18 cellular contexts compared by ENCODE assay signal in the genomic region with DNA sequence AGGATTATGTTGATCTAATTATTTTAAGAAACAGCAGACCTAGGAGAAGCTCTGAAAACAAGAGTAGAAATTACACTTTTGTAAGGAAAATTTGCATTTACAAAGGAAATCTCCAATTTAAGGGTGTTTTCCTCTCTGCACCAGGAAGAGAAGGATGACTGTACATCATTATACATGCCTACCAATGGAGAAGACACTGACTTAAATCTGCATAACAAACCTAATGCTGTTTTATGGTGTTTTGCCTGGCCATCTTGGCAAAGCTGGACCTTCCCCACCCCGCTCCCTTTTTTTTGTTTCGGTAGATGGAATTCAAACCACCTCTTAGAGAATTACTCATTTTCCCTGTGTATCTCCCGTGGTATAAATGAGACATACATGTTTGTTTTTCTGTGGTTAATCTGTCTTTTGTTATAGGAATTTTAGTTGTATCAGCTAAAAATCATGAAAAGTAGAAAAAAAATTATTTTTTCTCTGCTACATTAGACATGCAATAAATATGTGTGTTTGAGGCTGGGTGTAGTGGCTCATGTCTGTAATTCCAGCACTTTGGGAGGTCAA. TPM values are rescaled to one million over a fixed set of nuclear protein-coding genes. Genes with fewer than 3 reads are reported as not detected.
DNase-seq lines count a peak whose midpoint lies in the region; ATAC-seq, FAIRE-seq and TF ChIP-seq lines count a peak whose summit lies in the region.
"Had no signal": no experiment of that assay in that cellular context is flagged by ENCODE, and none has a peak within 500 bp of the region (broad histone marks: within the 10 kb centered on the region; RNA-seq: fewer than 3 reads in every experiment).

No MANE protein-coding gene starts in this region.

- H3K36me3 Mint-ChIP-seq in stimulated activated memory B cell treated with anti-CD40 and anti-IgM and Interleukin-4, amounts not matched to agents 10 μg/mL and 1 μg/mL and 100 μg/mL, for 72 hours = peaks cover 39% of the 10 kb centered on the region
- H3K36me3 Mint-ChIP-seq in CD4-positive, alpha-beta memory T cell = peaks cover 12 to 25% of the 10 kb centered on the region in 2 donors

- H3K4me3 Mint-ChIP-seq in stimulated activated memory B cell treated with anti-CD40 and anti-IgM and Interleukin-4, amounts not matched to agents 10 μg/mL and 1 μg/mL and 100 μg/mL, for 72 hours = no peak overlapping the region
- H3K4me3 Mint-ChIP-seq in CD4-positive, alpha-beta memory T cell = no peak overlapping the region

- TF ChIP-seq CTCF in K562 (IDR thresholded peaks at IDR 0.05 in 2 of 3, conservative IDR thresholded peaks at IDR 0.05 in 1 of 3; ENCODE audit: insufficient read depth in 2 of 3, low read depth in 1 of 3, low read length in 3 of 3) = no peak

- no peak overlapping the region for H3K4me2 ChIP-seq in K562 (ENCODE audit: insufficient read depth, low read length)

- H3K27me3 ChIP-seq in K562 (ENCODE audit: control insufficient read depth in 2 of 2, insufficient read depth in 2 of 2, low read length in 2 of 2) (no peaks in the 10 kb centered on the region), H7 (ENCODE audit: control insufficient read depth, insufficient read depth, low read length) (no peaks in the 10 kb centered on the region)
- H3K27me3 ChIP-seq in CD4-positive, alpha-beta memory T cell (ENCODE audit: insufficient read depth, low read length) = no peaks in the 10 kb centered on the region
- H3K27me3 ChIP-seq: Peyer's patch had no signal

- H2AFZ ChIP-seq in K562 (ENCODE audit: low read depth, low read length) = no peak overlapping the region

- H3K27ac Mint-ChIP-seq in stimulated activated memory B cell treated with anti-CD40 and anti-IgM and Interleukin-4, amounts not matched to agents 10 μg/mL and 1 μg/mL and 100 μg/mL, for 72 hours = peak overlapping the region; percentile 74
- H3K27ac Mint-ChIP-seq in CD4-positive, alpha-beta memory T cell = no peak overlapping the region

- 22% methylated on average over 3 of the region's 3 CpGs for WGBS in K562 (ENCODE audit: insufficient coverage, low coverage, missing lambda C conversion rate)

- H3K4me3 ChIP-seq in K562 (no peak overlapping the region), H7 (ENCODE audit: insufficient read depth, low read depth, low read length) (no peak overlapping the region)
- H3K4me3 ChIP-seq in CD4-positive, alpha-beta memory T cell (ENCODE audit: low read length in 2 of 2) = no peak overlapping the region
- H3K4me3 ChIP-seq: Peyer's patch, SK-N-MC had no signal

- H3K79me2 ChIP-seq in K562 (ENCODE audit: control insufficient read depth, insufficient read depth, low read length) = no peaks in the 10 kb centered on the region

- no peak for TF ChIP-seq EP300 in K562 (IDR thresholded peaks at IDR 0.05; ENCODE audit: low read length)

- CTCF ChIA-PET in K562 (lab: Yijun Ruan, JAX; ENCODE audit: low intra/inter-chr PET ratio) = no interaction called here
- CTCF ChIA-PET in CD4-positive, alpha-beta memory T cell (lab: Charles Lee; ENCODE audit: partially characterized antibody) = interaction anchor here (0.8 kb wide), 1 partner anchor 15 kb away, joined by 3 read pairs; no protein-coding TSS in a partner anchor

- H3K27ac ChIP-seq in K562 (ENCODE audit: extremely low read depth, low read depth, low read length) = no peak overlapping the region
- no peak overlapping the region for H3K27ac ChIP-seq in CD4-positive, alpha-beta memory T cell (ENCODE audit: low read depth, low read length)
- H3K27ac ChIP-seq: Peyer's patch, SK-N-MC had no signal

- BruUV-seq in K562 (replicated peaks; lab: Mats Ljungman, UMichigan) = no TSS peak

- no peaks in the 10 kb centered on the region for H3K9me1 ChIP-seq in K562 (ENCODE audit: control insufficient read depth, insufficient read depth, low read length)

- ATAC-seq in K562 = no peak
- no peak for ATAC-seq in stimulated activated memory B cell treated with anti-CD40 and anti-IgM and Interleukin-4, amounts not matched to agents 10 μg/mL and 1 μg/mL and 100 μg/mL, for 72 hours
- no peak for ATAC-seq in GM21360 (IDR thresholded peaks at IDR 0.05; ENCODE audit: unreplicated experiment)
- ATAC-seq: Right ventricle myocardium inferior had no signal

- no peaks in the 10 kb centered on the region for H3K4me1 ChIP-seq in K562 (replicated peaks in 1 of 2; ENCODE audit: control insufficient read depth in 2 of 2, insufficient read depth in 2 of 2, low read length in 2 of 2)
- H3K4me1 ChIP-seq in CD4-positive, alpha-beta memory T cell (ENCODE audit: insufficient read depth, low read length) = no peaks in the 10 kb centered on the region
- H3K4me1 ChIP-seq: Caco-2, Peyer's patch had no signal

- H3K9me3 ChIP-seq in K562 (replicated peaks; ENCODE audit: control insufficient read depth, insufficient read depth, low read depth, low read length) = peaks cover 10% of the 10 kb centered on the region
- H3K9me3 ChIP-seq in CD4-positive, alpha-beta memory T cell (ENCODE audit: control insufficient read depth in 1 of 2, low read length in 2 of 2) = no peaks in the 10 kb centered on the region

- DNase-seq in ELR (ENCODE audit: low read depth) (peak; percentile 40), T1000 (lab: John Stamatoyannopoulos, UW) (peak; percentile 16), K562 (ENCODE audit: extremely low read depth in 1 of 4, low spot score in 3 of 4) (no peak), H7 (no peak)
- DNase-seq in CD4-positive, alpha-beta memory T cell = no peak
- DNase-seq: ACHN, AML-193, HCEC 1CT, NCI-H1092, NCI-H2227 treated with DMSO at 0.1 percent for 48 hours, NCI-H524 had no signal

- H3K27me3 Mint-ChIP-seq in stimulated activated memory B cell treated with anti-CD40 and anti-IgM and Interleukin-4, amounts not matched to agents 10 μg/mL and 1 μg/mL and 100 μg/mL, for 72 hours = no peaks in the 10 kb centered on the region
- H3K27me3 Mint-ChIP-seq in CD4-positive, alpha-beta memory T cell = peaks cover 3 to 5% of the 10 kb centered on the region in 2 donors

- TF ChIP-seq RAD21 in K562 (CRISPR knock-in tag; conservative IDR thresholded peaks at IDR 0.05 in 1 of 2, IDR thresholded peaks at IDR 0.05 in 1 of 2) = no peak

- H3K4me1 Mint-ChIP-seq in stimulated activated memory B cell treated with anti-CD40 and anti-IgM and Interleukin-4, amounts not matched to agents 10 μg/mL and 1 μg/mL and 100 μg/mL, for 72 hours = peaks cover 8% of the 10 kb centered on the region
- no peaks in the 10 kb centered on the region for H3K4me1 Mint-ChIP-seq in CD4-positive, alpha-beta memory T cell

- in situ Hi-C loops in K562 (cut with MboI) = loop anchor here (25.0 kb wide), 1 partner anchor 589 kb away; no protein-coding TSS in a partner anchor

- no peaks in the 10 kb centered on the region for H4K20me1 ChIP-seq in K562 (replicated peaks; ENCODE audit: control insufficient read depth, insufficient read depth, low read length)

- H3K9me3 Mint-ChIP-seq in stimulated activated memory B cell treated with anti-CD40 and anti-IgM and Interleukin-4, amounts not matched to agents 10 μg/mL and 1 μg/mL and 100 μg/mL, for 72 hours = peaks cover 25% of the 10 kb centered on the region
- peaks cover 4 to 72% (median 53%) of the 10 kb centered on the region in 8 donors for H3K9me3 Mint-ChIP-seq in CD4-positive, alpha-beta memory T cell

- FAIRE-seq in K562 (lab: Jason Lieb, UNC) = no peak

- no peak overlapping the region for H3K9ac ChIP-seq in K562 (ENCODE audit: insufficient read depth in 1 of 2, low read depth in 2 of 2, low read length in 2 of 2)

- no peaks in the 10 kb centered on the region for H3K36me3 ChIP-seq in K562 (ENCODE audit: control insufficient read depth, insufficient read depth, low read length)
- no peaks in the 10 kb centered on the region for H3K36me3 ChIP-seq in H7 (replicated peaks; ENCODE audit: control insufficient read depth, insufficient read depth, low read length)
- no peaks in the 10 kb centered on the region for H3K36me3 ChIP-seq in CD4-positive, alpha-beta memory T cell (ENCODE audit: insufficient read depth, low read length)
- H3K36me3 ChIP-seq: Peyer's patch had no signal

- no peak for TF ChIP-seq POLR2A in K562 (conservative IDR thresholded peaks at IDR 0.05)

- intact Hi-C loops in K562 (cut with micrococcal nuclease) = no loop called here
- intact Hi-C loops in CD4-positive, alpha-beta memory T cell (cut with micrococcal nuclease) = no loop called here

- POLR2A ChIA-PET in K562 (lab: Yijun Ruan, JAX) = no interaction called here
- POLR2A ChIA-PET in CD4-positive, alpha-beta memory T cell (lab: Charles Lee; ENCODE audit: partially characterized antibody) = no interaction called here

RNA-seq across cellular contexts. Expression of a gene that starts 28.9 kb away (rescaled TPM):
- total RNA-seq in K562 (2011; cell fraction: chromatin; rRNA removed; ENCODE audit: low replicate concordance) = not detected in 2 replicates
- total RNA-seq in K562 (2011; cell fraction: nucleolus; rRNA removed) = not detected in 2 replicates
- total RNA-seq in K562 (2011; cell fraction: nucleoplasm; rRNA removed) = not detected in 2 replicates
- total RNA-seq in K562 (2014; rRNA removed) (not detected in 2 replicates), K562 (2014; rRNA removed; fragmentation: Illumina TruSeq; extraction: Trizol) (not detected in 2 replicates), K562 (2015; rRNA removed; fragmentation: Illumina TruSeq; extraction: Trizol) (not detected in 2 replicates), K562 (2021) (not detected in 2 replicates)
- polyA plus RNA-seq in K562 (2011; rRNA removed) (not detected in 2 replicates), K562 (2014; fragmentation: Illumina TruSeq; extraction: Trizol) (not detected in 2 replicates), K562 (2014; fragmentation: Nextera tagmentation; extraction: Ambion mirVana) (not detected), K562 (2014; rRNA removed) (not detected in 2 replicates)
- not detected in 2 replicates for polyA plus RNA-seq in K562 (2011; cell fraction: cytosol; rRNA removed)
- not detected in 2 replicates for polyA plus RNA-seq in K562 (2011; cell fraction: nucleus; rRNA removed)
- polyA plus RNA-seq in K562 (2012) = not detected in 2 replicates
- polyA minus RNA-seq in K562 (2011; rRNA and poly(A)+ RNA removed) = not detected in 2 replicates
- not detected in 2 replicates for polyA minus RNA-seq in K562 (2011; cell fraction: cytosol; rRNA and poly(A)+ RNA removed)
- not detected in 2 replicates for polyA minus RNA-seq in K562 (2011; cell fraction: nucleus; rRNA and poly(A)+ RNA removed)
- total RNA-seq in H7 (2014; rRNA removed; shearing (Covaris generic)) = not detected in 2 replicates
- not detected for total RNA-seq in CD4-positive, alpha-beta memory T cell
- polyA plus RNA-seq in CD4-positive, alpha-beta memory T cell = not detected
- total RNA-seq: Caco-2, G401, Peyer's patch, Right ventricle myocardium inferior had no signal

RNA-seq across cellular contexts. Expression of a gene that starts 38.3 kb away (rescaled TPM):
- total RNA-seq in K562 (2011; cell fraction: chromatin; rRNA removed; ENCODE audit: low replicate concordance) = 3.5 and 7.0 TPM in 2 replicates
- total RNA-seq in K562 (2011; cell fraction: nucleolus; rRNA removed) = 1.7 and 2.9 TPM in 2 replicates
- 3.9 and 8.0 TPM in 2 replicates for total RNA-seq in K562 (2011; cell fraction: nucleoplasm; rRNA removed)
- 18.8 and 19.3 TPM in 2 replicates for total RNA-seq in K562 (2014; rRNA removed)
- 35.1 and 41.7 TPM in 2 replicates for total RNA-seq in K562 (2014; rRNA removed; fragmentation: Illumina TruSeq; extraction: Trizol)
- 33.4 and 36.9 TPM in 2 replicates for total RNA-seq in K562 (2015; rRNA removed; fragmentation: Illumina TruSeq; extraction: Trizol)
- 21.6 and 22.1 TPM in 2 replicates for total RNA-seq in K562 (2021)
- polyA plus RNA-seq in K562 (2011; rRNA removed) = 18.5 and 28.5 TPM in 2 replicates
- polyA plus RNA-seq in K562 (2011; cell fraction: cytosol; rRNA removed) = 2.9 and 7.9 TPM in 2 replicates
- polyA plus RNA-seq in K562 (2011; cell fraction: nucleus; rRNA removed) = 3.1 and 3.7 TPM in 2 replicates
- 27.6 and 38.2 TPM in 2 replicates for polyA plus RNA-seq in K562 (2012)
- polyA plus RNA-seq in K562 (2014; fragmentation: Illumina TruSeq; extraction: Trizol) = 33.2 and 39.8 TPM in 2 replicates
- polyA plus RNA-seq in K562 (2014; fragmentation: Nextera tagmentation; extraction: Ambion mirVana) = 10 to 100 TPM; 22.0 to 30.2 TPM
- polyA plus RNA-seq in K562 (2014; rRNA removed) = 29.8 and 32.1 TPM in 2 replicates
- polyA minus RNA-seq in K562 (2011; rRNA and poly(A)+ RNA removed) = 12.8 and 13.2 TPM in 2 replicates
- 4.3 and 6.9 TPM in 2 replicates for polyA minus RNA-seq in K562 (2011; cell fraction: cytosol; rRNA and poly(A)+ RNA removed)
- 4.3 and 6.6 TPM in 2 replicates for polyA minus RNA-seq in K562 (2011; cell fraction: nucleus; rRNA and poly(A)+ RNA removed)
- 29.9 and 36.0 TPM in 2 replicates for total RNA-seq in H7 (2014; rRNA removed; shearing (Covaris generic))
- 10 to 100 TPM; 31.6 to 33.4 TPM for total RNA-seq in CD4-positive, alpha-beta memory T cell
- 10 to 100 TPM; 51.5 to 62.0 TPM for polyA plus RNA-seq in CD4-positive, alpha-beta memory T cell

Comparison
In these comparisons a context has a peak if more than half of its experiments do, and no peak if none do; other contexts are left out.
1. DNase-seq: peak in ELR (single experiment) and T1000 (single experiment); none in K562 (0 of 4), H7 (single experiment) and CD4-positive, alpha-beta memory T cell (0 of 5).